In the genomic region with DNA sequence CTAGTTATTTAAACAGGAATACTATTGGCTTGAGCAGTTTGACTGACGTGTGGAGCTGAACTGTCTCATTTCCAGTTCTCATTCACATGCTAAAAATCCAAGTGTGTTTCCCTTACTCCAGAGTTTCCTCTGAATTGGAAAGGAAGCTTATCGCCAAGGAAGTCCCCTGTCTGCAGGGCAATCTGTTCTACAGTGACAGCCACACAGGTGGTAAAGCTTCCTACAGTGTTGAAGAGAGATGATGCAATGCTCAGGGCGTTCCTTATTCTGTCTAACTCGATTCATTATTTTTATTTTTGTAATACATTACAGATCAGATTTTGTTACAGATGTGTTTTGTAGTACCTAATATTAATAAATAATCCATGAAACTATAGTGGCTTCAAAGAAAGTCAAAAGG, we compare ENCODE assay signal across 1 cellular context.
TF ChIP-seq lines count a peak whose summit lies in the region.

No MANE protein-coding gene starts in this region.

TF ChIP-seq in H1, 55 proteins besides CTCF, POLR2A, EP300 and RAD21 (continued from another document):
- TF ChIP-seq CEBPB (IDR thresholded peaks at IDR 0.05; ENCODE audit: low read depth, low read length) (peak; percentile 88), HDAC6 (IDR thresholded peaks at IDR 0.05; ENCODE audit: low read depth, low read length) (no peak)
